ENCODE assay signal across 8 cellular contexts in genomic region chr7:120987683-120988590, GRCh38. TPM values are rescaled to one million over a fixed set of nuclear protein-coding genes. Genes with fewer than 3 reads are reported as not detected.
DNase-seq lines count a peak whose midpoint lies in the region; FAIRE-seq and TF ChIP-seq lines count a peak whose summit lies in the region.

No MANE protein-coding gene starts in this region.

- H2AFZ ChIP-seq in MM.1S (ENCODE audit: low read length) = peak overlapping the region; percentile 71

- H3K9me3 ChIP-seq in MM.1S (replicated peaks; ENCODE audit: insufficient read depth, low read length) = no peaks in the 10 kb centered on the region

- H3K4me3 Mint-ChIP-seq in activated naive CD4-positive, alpha-beta T cell treated with anti-CD3 and anti-CD28 coated beads, Interleukin-2, amount 10 ng/mL, durations not matched to agents 7 days and 5 days = peak overlapping the region; percentile 60

- peak overlapping the region; percentile 64 for H3K4me3 ChIP-seq in MM.1S (ENCODE audit: low read length)

- peak overlapping the region; percentile 93 for H3K4me2 ChIP-seq in MM.1S (ENCODE audit: low read depth, low read length)

- H3K79me2 ChIP-seq in MM.1S (ENCODE audit: low read length) = no peaks in the 10 kb centered on the region

- H3F3A ChIP-seq in MM.1S (ENCODE audit: insufficient read depth, low read length) = peaks cover 37% of the 10 kb centered on the region

- peak; percentile 70 for FAIRE-seq in G401.6 (lab: Jason Lieb, UNC)

- CTCF ChIA-PET in activated naive CD4-positive, alpha-beta T cell treated with anti-CD3 and anti-CD28 coated beads, Interleukin-2, amount 10 ng/mL, durations not matched to agents 7 days and 5 days (lab: Charles Lee) = interaction anchor here (0.6 to 5.6 kb wide), 13 partner anchors 11 to 184 kb away, joined by 3 to 50 read pairs (median 4); no protein-coding TSS in a partner anchor

- peaks cover 34% of the 10 kb centered on the region for H3K27me3 Mint-ChIP-seq in activated naive CD4-positive, alpha-beta T cell treated with anti-CD3 and anti-CD28 coated beads, Interleukin-2, amount 10 ng/mL, durations not matched to agents 7 days and 5 days

- peak overlapping the region; percentile 1; the same call in 1 of the 2 replicates for H3K9ac ChIP-seq in MM.1S (ENCODE audit: low read length)

- H3K4me1 ChIP-seq in MM.1S (ENCODE audit: low read length) = peaks cover 29% of the 10 kb centered on the region

- no peaks in the 10 kb centered on the region for H3K36me3 ChIP-seq in MM.1S (replicated peaks; ENCODE audit: insufficient read depth, low read length)

- H3K9me2 ChIP-seq in MM.1S (replicated peaks; ENCODE audit: insufficient read depth, low read length) = no peaks in the 10 kb centered on the region

- peak overlapping the region; percentile 3; the same call in 1 of the 2 replicates for H3K27ac ChIP-seq in MM.1S (ENCODE audit: low read length)

- H3K36me3 Mint-ChIP-seq in activated naive CD4-positive, alpha-beta T cell treated with anti-CD3 and anti-CD28 coated beads, Interleukin-2, amount 10 ng/mL, durations not matched to agents 7 days and 5 days = no peaks in the 10 kb centered on the region

- H3K4me1 Mint-ChIP-seq in activated naive CD4-positive, alpha-beta T cell treated with anti-CD3 and anti-CD28 coated beads, Interleukin-2, amount 10 ng/mL, durations not matched to agents 7 days and 5 days = peaks cover 19% of the 10 kb centered on the region

- peak; percentile 100 for TF ChIP-seq CTCF in MM.1S (IDR thresholded peaks at IDR 0.05; ENCODE audit: low read length)

- H4K20me1 ChIP-seq in MM.1S (ENCODE audit: insufficient read depth, low read length) = no peaks in the 10 kb centered on the region

- in situ Hi-C loops in SK-MEL-5 (cut with HindIII; ENCODE audit: low pct_unique_long_range_greater_than_20kb, low sequenced_read_pairs) = no loop called here

- H3K27me3 ChIP-seq in MM.1S (replicated peaks; ENCODE audit: insufficient read depth, low read length) = no peaks in the 10 kb centered on the region

- H3K9me3 Mint-ChIP-seq in activated naive CD4-positive, alpha-beta T cell treated with anti-CD3 and anti-CD28 coated beads, Interleukin-2, amount 10 ng/mL, durations not matched to agents 7 days and 5 days = no peaks in the 10 kb centered on the region

- DNase-seq in HCEC 1CT (peak; percentile 95), MM.1S (peak; percentile 97), SK-MEL-5 (ENCODE audit: low read depth, low spot score) (peak; percentile 94), globus pallidus (ENCODE audit: low spot score) (peak; percentile 87), nucleus accumbens (lab: John Stamatoyannopoulos, UW) (peak in 53 of 56 donors; percentile 9 to 89 (median 61)), superior temporal gyrus (ENCODE audit: extremely low spot score) (peak; percentile 91)
- peak; percentile 91 for DNase-seq in activated naive CD4-positive, alpha-beta T cell treated with anti-CD3 and anti-CD28 coated beads, Interleukin-2, amount 10 ng/mL, durations not matched to agents 7 days and 5 days

- no peak overlapping the region for H3K27ac Mint-ChIP-seq in activated naive CD4-positive, alpha-beta T cell treated with anti-CD3 and anti-CD28 coated beads, Interleukin-2, amount 10 ng/mL, durations not matched to agents 7 days and 5 days

RNA-seq across cellular contexts. Expression of gene CPED1, which starts 0.6 kb away (rescaled TPM):
- 4.9 and 6.2 TPM in 2 replicates for total RNA-seq in SK-MEL-5 (2014; rRNA removed; shearing (Covaris generic))
- 2.2 and 3.0 TPM in 2 replicates for polyA plus RNA-seq in SK-MEL-5 (2015; cell fraction: cytosol; rRNA removed)
- polyA plus RNA-seq in SK-MEL-5 (2015; cell fraction: nucleus; rRNA removed) = 1.8 and 2.5 TPM in 2 replicates

RNA-seq across cellular contexts. Expression of gene ING3, which starts 37.4 kb away (rescaled TPM):
- total RNA-seq in SK-MEL-5 (2014; rRNA removed; shearing (Covaris generic)) = 27.0 and 29.2 TPM in 2 replicates
- 8.5 and 16.8 TPM in 2 replicates for polyA plus RNA-seq in SK-MEL-5 (2015; cell fraction: cytosol; rRNA removed)
- polyA plus RNA-seq in SK-MEL-5 (2015; cell fraction: nucleus; rRNA removed) = 48.1 and 56.5 TPM in 2 replicates

Comparison
In these comparisons a context has a peak if more than half of its experiments do, and no peak if none do; other contexts are left out.
1. Peak in every context shown above with its lines: DNase-seq, H3K4me3 ChIP-seq and H3K27ac ChIP-seq.